In genomic region chr5:55227738-55228430, GRCh38 we compare ENCODE assay signal across 10 cellular contexts. TPM values are rescaled to one million over a fixed set of nuclear protein-coding genes. Genes with fewer than 3 reads are reported as not detected.
DNase-seq lines count a peak whose midpoint lies in the region; FAIRE-seq and TF ChIP-seq lines count a peak whose summit lies in the region.
"Had no signal": no experiment of that assay in that cellular context is flagged by ENCODE, and none has a peak within 500 bp of the region (broad histone marks: within the 10 kb centered on the region; RNA-seq: fewer than 3 reads in every experiment).

No MANE protein-coding gene starts in this region.

- H3K9me3 ChIP-seq in OCI-LY7 (ENCODE audit: low read length) (no peaks in the 10 kb centered on the region), sigmoid colon (no peaks in the 10 kb centered on the region)

- intact Hi-C loops in OCI-LY7 (cut with micrococcal nuclease; ENCODE audit: unreplicated experiment) (loop anchor here (2.0 to 5.0 kb wide), 2 partner anchors 79 to 465 kb away; partner anchors contain the start of genes DHX29 and MTREX), sigmoid colon (cut with DNase I) (no loop called here)

- CTCF ChIA-PET in OCI-LY7 (lab: Charles Lee; ENCODE audit: unreplicated experiment), result no interaction called here

- no peaks in the 10 kb centered on the region for H3K79me2 ChIP-seq in OCI-LY7 (ENCODE audit: insufficient read depth, low read depth, low read length)

- peaks cover 17% of the 10 kb centered on the region for H3K4me1 ChIP-seq in OCI-LY7 (ENCODE audit: insufficient read depth, low read length, poor library complexity, severe bottlenecking)
- H3K4me1 ChIP-seq in sigmoid colon, result peaks cover 0 to 43% (median 39%) of the 10 kb centered on the region in 4 donors

- WGBS in sigmoid colon, 2 donors, result 6% methylated on average over 25 of the region's 25 CpGs

- TF ChIP-seq EP300 in sigmoid colon (IDR thresholded peaks at IDR 0.05), result no peak

- peaks cover 91 to 100% (median 100%) of the 10 kb centered on the region in 3 donors for H3K27me3 ChIP-seq in sigmoid colon

- no peak overlapping the region for H3K27ac ChIP-seq in OCI-LY7 (ENCODE audit: low read depth, low read length, poor library complexity, severe bottlenecking)
- no peak overlapping the region for H3K27ac ChIP-seq in sigmoid colon

- POLR2A ChIA-PET in OCI-LY7 (lab: Charles Lee), result no interaction called here

- in situ Hi-C loops in GM13977 (cut with MboI; ENCODE audit: low pct_unique_long_range_greater_than_20kb, low sequenced_read_pairs, unreplicated experiment), result no loop called here
- in situ Hi-C loops in ACHN (cut with HindIII; ENCODE audit: low pct_ligation_motif_present, low pct_unique_long_range_greater_than_20kb, low sequenced_read_pairs), result no loop called here

- DNase-seq in GM13977 (ENCODE audit: low spot score), result peak; percentile 29
- DNase-seq in OCI-LY7 (ENCODE audit: low spot score), result no peak
- no peak for DNase-seq in epithelial cell of proximal tubule (ENCODE audit: low read depth)
- DNase-seq in sigmoid colon, result no peak
- DNase-seq in RCC 7860 (ENCODE audit: low spot score), result no peak
- DNase-seq in ACHN, result no peak
- no peak for DNase-seq in NCI-H1092 treated with DMSO at 0.1 percent for 48 hours (lab: John Stamatoyannopoulos, UW)
- DNase-seq in cerebellar nuclear complex (lab: John Stamatoyannopoulos, UW), result no peak

- no peak for FAIRE-seq in RCC 7860 (lab: Jason Lieb, UNC)
- FAIRE-seq: endometrium had no signal

- BruUV-seq in OCI-LY7 (replicated peaks; lab: Mats Ljungman, UMichigan), result no TSS peak

- 0 out of 2 replicates have a peak, but pooled peaks cover 4% of the 10 kb centered on the region for H4K20me1 ChIP-seq in OCI-LY7 (ENCODE audit: insufficient read depth, low read length)

- peak overlapping the region; percentile 90 for H3K4me2 ChIP-seq in OCI-LY7 (ENCODE audit: low read length)

- no peak for TF ChIP-seq POLR2A in sigmoid colon (IDR thresholded peaks at IDR 0.05)

- no peaks in the 10 kb centered on the region for H3K36me3 ChIP-seq in OCI-LY7 (ENCODE audit: insufficient read depth, low read length)
- no peaks in the 10 kb centered on the region for H3K36me3 ChIP-seq in sigmoid colon

- no peak for TF ChIP-seq CTCF in GM13977 (IDR thresholded peaks at IDR 0.05; ENCODE audit: extremely low read depth, insufficient read depth, missing control alignments)
- no peak for TF ChIP-seq CTCF in OCI-LY7 (conservative IDR thresholded peaks at IDR 0.05; ENCODE audit: low read length)
- TF ChIP-seq CTCF in epithelial cell of proximal tubule (conservative IDR thresholded peaks at IDR 0.05; ENCODE audit: low read depth, low read length), result no peak
- TF ChIP-seq CTCF in sigmoid colon (IDR thresholded peaks at IDR 0.05), result no peak

- H3K4me3 ChIP-seq in OCI-LY7 (ENCODE audit: low read depth, low read length, poor library complexity, severe bottlenecking) (peak overlapping the region; percentile 66), epithelial cell of proximal tubule (ENCODE audit: low read depth, low read length) (peak overlapping the region; percentile 67), sigmoid colon (peak overlapping the region in 3 of 4 donors; percentile 22 to 39 (median 36))

- H2AFZ ChIP-seq in OCI-LY7 (ENCODE audit: low read length), result peak overlapping the region; percentile 68; the same call in 1 of the 2 replicates

- H3K9me2 ChIP-seq in OCI-LY7 (ENCODE audit: insufficient read depth, low read length), result no peaks in the 10 kb centered on the region

RNA-seq across cellular contexts. Expression of gene MCIDAS, which starts 0.8 kb away (rescaled TPM):
- not detected in 2 replicates for total RNA-seq in OCI-LY7 (2014; rRNA removed; shearing (Covaris generic))
- total RNA-seq in OCI-LY7 (2022), result 0.21 TPM in 1 of 2 replicates, not detected in the other
- 0.06 and 0.22 TPM in 2 replicates for total RNA-seq in epithelial cell of proximal tubule
- total RNA-seq in sigmoid colon, result not detected
- polyA plus RNA-seq in sigmoid colon, result 1 to 10 TPM in 1 of 3 donors, under 1 TPM in 1, not detected in 1; 0.15 to 3.6 TPM

RNA-seq across cellular contexts. Expression of gene CCNO, which starts 5.5 kb away (rescaled TPM):
- total RNA-seq in OCI-LY7 (2014; rRNA removed; shearing (Covaris generic)), result 1.3 and 2.4 TPM in 2 replicates
- 2.3 and 3.3 TPM in 2 replicates for total RNA-seq in OCI-LY7 (2022)
- total RNA-seq in epithelial cell of proximal tubule, result 1.8 and 3.0 TPM in 2 replicates
- total RNA-seq in sigmoid colon, result not detected
- polyA plus RNA-seq in sigmoid colon, result 1 to 10 TPM in 1 of 3 donors, not detected in 2; 2.0 TPM

RNA-seq across cellular contexts. Expression of gene CDC20B, which starts 54.9 kb away (rescaled TPM):
- total RNA-seq in OCI-LY7 (2014; rRNA removed; shearing (Covaris generic)), result not detected in 2 replicates
- total RNA-seq in OCI-LY7 (2022) (not detected in 2 replicates), epithelial cell of proximal tubule (not detected in 2 replicates), sigmoid colon (not detected)
- not detected for polyA plus RNA-seq in sigmoid colon
- total RNA-seq: NCI-H460 had no signal
